31 cellular contexts compared by ENCODE assay signal in the genomic region with DNA sequence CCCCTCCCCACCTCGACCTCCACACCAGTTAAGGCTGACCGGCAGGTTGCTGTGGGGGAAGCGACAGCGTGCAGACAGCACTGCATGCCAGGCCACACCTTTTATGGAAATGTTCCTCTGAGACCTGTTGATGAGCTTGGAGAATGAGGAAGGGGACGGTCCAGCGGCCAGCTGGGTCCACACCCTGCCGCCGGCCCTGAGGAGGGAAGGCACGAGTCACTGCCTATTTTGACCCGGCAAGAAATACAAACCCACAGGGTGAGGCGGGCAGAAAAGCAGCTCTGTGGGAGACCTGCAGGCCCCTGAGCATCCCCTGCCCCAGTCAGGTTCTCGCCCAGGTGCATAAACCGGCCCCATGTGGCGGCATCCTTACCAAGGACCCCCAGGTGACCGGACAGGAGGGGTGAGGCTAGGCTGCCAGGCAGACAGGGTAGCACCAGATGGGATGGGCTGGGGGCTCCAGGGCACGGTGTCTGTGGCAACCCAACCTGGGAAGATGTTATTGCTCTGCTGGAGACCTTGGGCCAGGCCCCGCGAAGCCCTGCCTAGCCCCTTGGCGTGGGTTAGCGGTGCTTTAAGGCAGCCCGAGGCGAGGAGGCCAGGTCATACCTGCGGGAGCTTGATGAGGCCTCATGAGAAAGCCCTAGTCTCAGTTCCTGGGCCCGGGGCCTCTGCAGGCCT. TPM values are rescaled to one million over a fixed set of nuclear protein-coding genes. Genes with fewer than 3 reads are reported as not detected.
DNase-seq lines count a peak whose midpoint lies in the region; ATAC-seq, FAIRE-seq and TF ChIP-seq lines count a peak whose summit lies in the region.
"Had no signal": no experiment of that assay in that cellular context is flagged by ENCODE, and none has a peak within 500 bp of the region (broad histone marks: within the 10 kb centered on the region; RNA-seq: fewer than 3 reads in every experiment).

No MANE protein-coding gene starts in this region.

- H3K4me3 Mint-ChIP-seq in GM23338: peak overlapping the region; percentile 10; the same call in 1 of the 3 replicates
- no peak overlapping the region for H3K4me3 Mint-ChIP-seq in WTC11
- no peak overlapping the region for H3K4me3 Mint-ChIP-seq in activated T-helper 2 cell treated with anti-CD3 and anti-CD28 coated beads, Interferon-gamma antibody, Interleukin-2, Interleukin-4, amounts not matched to agents 10 μg/mL and 5 μg/mL and 100 μg/mL, durations not matched to agents 14 hours and 24 hours and 36 hours (ENCODE audit: low read depth)
- H3K4me3 Mint-ChIP-seq: activated CD8-positive, alpha-beta T cell treated with anti-CD3 and anti-CD28 coated beads, Interleukin-2, amount 10 ng/mL, durations not matched to agents 7 days and 5 days; activated naive CD8-positive, alpha-beta T cell; CD8-positive, alpha-beta T cell; nephron; stimulated activated naive CD8-positive, alpha-beta T cell treated with anti-CD3 and anti-CD28 coated beads, Interleukin-15, amount 100 ng/mL, for 72 hours; T-helper 17 cell had no signal

- DNase-seq in GM23338 (ENCODE audit: low spot score): peak; percentile 41
- DNase-seq in WTC11 (ENCODE audit: low spot score): peak; percentile 36
- peak; percentile 85 for DNase-seq in kidney
- peak in 1 of 2 donors; percentile 13 for DNase-seq in trophoblast cell
- DNase-seq in NCI-H2029 (lab: John Stamatoyannopoulos, UW): no peak
- no peak for DNase-seq in activated T-helper 2 cell treated with anti-CD3 and anti-CD28 coated beads, Interferon-gamma antibody, Interleukin-2, Interleukin-4, amounts not matched to agents 10 μg/mL and 5 μg/mL and 100 μg/mL, durations not matched to agents 14 hours and 24 hours and 36 hours (ENCODE audit: low spot score)
- DNase-seq: activated CD8-positive, alpha-beta T cell treated with anti-CD3 and anti-CD28 coated beads, Interleukin-2, amount 10 ng/mL, durations not matched to agents 7 days and 5 days; activated effector memory CD4-positive, alpha-beta T cell treated with Interleukin-2 at 50 U/mL for 16 hours; CD8-positive, alpha-beta T cell; DMS 273 treated with DMSO at 0.1 percent for 48 hours; EL; foreskin keratinocyte; lower lobe of right lung; mucosa of descending colon; NCI-H1417; NCI-H2081 treated with DMSO at 0.1 percent for 48 hours; NCI-H446; sigmoid colon; stimulated activated naive CD8-positive, alpha-beta T cell treated with anti-CD3 and anti-CD28 coated beads, Interleukin-15, amount 100 ng/mL, for 72 hours; T-helper 17 cell had no signal

- H3K14ac ChIP-seq in trophoblast cell (ENCODE audit: low read length): peak overlapping the region; percentile 26

- no peak for FAIRE-seq in kidney (lab: Jason Lieb, UNC)
- FAIRE-seq: A549, GM12892, islet of Langerhans had no signal

- H4K8ac ChIP-seq in trophoblast cell (ENCODE audit: low read depth, low read length): peak overlapping the region; percentile 0

- H3K79me1 ChIP-seq in trophoblast cell (ENCODE audit: low read length): peaks cover 14% of the 10 kb centered on the region

- no peak overlapping the region for H3K27ac Mint-ChIP-seq in GM23338
- peak overlapping the region; percentile 70 for H3K27ac Mint-ChIP-seq in WTC11
- no peak overlapping the region for H3K27ac Mint-ChIP-seq in activated T-helper 2 cell treated with anti-CD3 and anti-CD28 coated beads, Interferon-gamma antibody, Interleukin-2, Interleukin-4, amounts not matched to agents 10 μg/mL and 5 μg/mL and 100 μg/mL, durations not matched to agents 14 hours and 24 hours and 36 hours
- H3K27ac Mint-ChIP-seq: activated CD8-positive, alpha-beta T cell treated with anti-CD3 and anti-CD28 coated beads, Interleukin-2, amount 10 ng/mL, durations not matched to agents 7 days and 5 days; activated naive CD8-positive, alpha-beta T cell; CD8-positive, alpha-beta T cell; T-helper 17 cell had no signal

- H3K9me3 ChIP-seq in kidney (ENCODE audit: control insufficient read depth in 1 of 2, low read length in 2 of 2) (no peaks in the 10 kb centered on the region), trophoblast cell (ENCODE audit: insufficient read depth, low read depth, low read length) (no peaks in the 10 kb centered on the region)
- H3K9me3 ChIP-seq: A549, ascending aorta, esophagus muscularis mucosa, lower lobe of right lung, mucosa of descending colon, sigmoid colon had no signal

- H3K36me3 ChIP-seq in GM23338 (ENCODE audit: insufficient read depth): no peaks in the 10 kb centered on the region
- no peaks in the 10 kb centered on the region for H3K36me3 ChIP-seq in kidney (ENCODE audit: control insufficient read depth in 1 of 2, insufficient read depth in 2 of 2, low read length in 2 of 2)
- peaks cover 3 to 6% of the 10 kb centered on the region in 2 experiments for H3K36me3 ChIP-seq in trophoblast cell (ENCODE audit: control insufficient read depth in 1 of 2, insufficient read depth in 2 of 2, low read length in 2 of 2)

- H3K4ac ChIP-seq in trophoblast cell (ENCODE audit: low read depth, low read length): no peak overlapping the region

- no peaks in the 10 kb centered on the region for H3K27me3 ChIP-seq in GM23338 (ENCODE audit: insufficient read depth)
- H3K27me3 ChIP-seq in trophoblast cell (ENCODE audit: insufficient read depth, low read length): no peaks in the 10 kb centered on the region
- H3K27me3 ChIP-seq: ascending aorta, esophagus muscularis mucosa, foreskin keratinocyte, sigmoid colon had no signal

- POLR2A ChIA-PET in WTC11 (lab: Charles Lee): interaction anchor here (0.9 kb wide), 1 partner anchor 13 kb away, joined by 3 read pairs; a partner anchor contains a TSS

- peaks cover 3% of the 10 kb centered on the region; the same call in 1 of the 2 replicates for H3F3A ChIP-seq in GM23338 (replicated peaks; ENCODE audit: low read depth)

- H2AK5ac ChIP-seq in trophoblast cell (ENCODE audit: low read length): peak overlapping the region; percentile 44

- H3K79me2 ChIP-seq in GM23338 (replicated peaks; ENCODE audit: insufficient read depth) (no peaks in the 10 kb centered on the region), trophoblast cell (ENCODE audit: control insufficient read depth, insufficient read depth, low read length, poor library complexity) (peaks cover 2% of the 10 kb centered on the region)

- H2BK5ac ChIP-seq in trophoblast cell (ENCODE audit: low read depth, low read length, poor library complexity): peak overlapping the region; percentile 18

- peak overlapping the region; percentile 60 for H4K91ac ChIP-seq in trophoblast cell (ENCODE audit: low read depth, low read length)

- H3K4me2 ChIP-seq in GM23338 (peak overlapping the region; percentile 57), trophoblast cell (ENCODE audit: low read length) (peak overlapping the region; percentile 10)
- H3K4me2 ChIP-seq: A549, KMS-11 had no signal

- H3K9ac ChIP-seq in kidney (ENCODE audit: low read length in 2 of 2) (no peak overlapping the region), trophoblast cell (ENCODE audit: low read length) (no peak overlapping the region)
- H3K9ac ChIP-seq: KMS-11 had no signal

- intact Hi-C loops in kidney (cut with DNase I): no loop called here
- intact Hi-C loops in activated T-helper 2 cell treated with anti-CD3 and anti-CD28 coated beads, Interferon-gamma antibody, Interleukin-2, Interleukin-4, amounts not matched to agents 10 μg/mL and 5 μg/mL and 100 μg/mL, durations not matched to agents 14 hours and 24 hours and 36 hours (cut with micrococcal nuclease): no loop called here

- no peaks in the 10 kb centered on the region; the same call in 2 of the 3 replicates for H3K9me3 Mint-ChIP-seq in GM23338
- H3K9me3 Mint-ChIP-seq in WTC11: no peaks in the 10 kb centered on the region
- H3K9me3 Mint-ChIP-seq in activated T-helper 2 cell treated with anti-CD3 and anti-CD28 coated beads, Interferon-gamma antibody, Interleukin-2, Interleukin-4, amounts not matched to agents 10 μg/mL and 5 μg/mL and 100 μg/mL, durations not matched to agents 14 hours and 24 hours and 36 hours: no peaks in the 10 kb centered on the region
- H3K9me3 Mint-ChIP-seq: CD8-positive, alpha-beta T cell; nephron had no signal

- peak overlapping the region; percentile 27 for H2BK120ac ChIP-seq in trophoblast cell (ENCODE audit: insufficient read depth, low read length, poor library complexity)

- H3K9me2 ChIP-seq in GM23338 (ENCODE audit: insufficient read depth): no peaks in the 10 kb centered on the region

- H3K4me1 Mint-ChIP-seq in GM23338: peaks cover 17% of the 10 kb centered on the region
- H3K4me1 Mint-ChIP-seq in WTC11: peaks cover 26% of the 10 kb centered on the region
- no peaks in the 10 kb centered on the region for H3K4me1 Mint-ChIP-seq in activated T-helper 2 cell treated with anti-CD3 and anti-CD28 coated beads, Interferon-gamma antibody, Interleukin-2, Interleukin-4, amounts not matched to agents 10 μg/mL and 5 μg/mL and 100 μg/mL, durations not matched to agents 14 hours and 24 hours and 36 hours (ENCODE audit: low read depth)
- H3K4me1 Mint-ChIP-seq: nephron had no signal

- no peak overlapping the region for H3K4me3 ChIP-seq in GM23338
- no peak overlapping the region for H3K4me3 ChIP-seq in kidney (ENCODE audit: low read length in 2 of 2)
- H3K4me3 ChIP-seq in trophoblast cell (ENCODE audit: low read depth, low read length): no peak overlapping the region
- H3K4me3 ChIP-seq: A549, ascending aorta, coronary artery, esophagus muscularis mucosa, lower lobe of right lung, mucosa of descending colon, sigmoid colon had no signal

- no peak overlapping the region for H3K23ac ChIP-seq in trophoblast cell (ENCODE audit: low read length)

- peak overlapping the region; percentile 43 for H3K18ac ChIP-seq in trophoblast cell (ENCODE audit: low read length)

- peak; percentile 54 for ATAC-seq in GM23338
- peak; percentile 20 for ATAC-seq in WTC11
- ATAC-seq in GM21723 (IDR thresholded peaks at IDR 0.05; ENCODE audit: unreplicated experiment): no peak
- ATAC-seq in GM21528 (IDR thresholded peaks at IDR 0.05; ENCODE audit: low FRiP score, unreplicated experiment): no peak
- ATAC-seq: stimulated activated naive CD8-positive, alpha-beta T cell treated with anti-CD3 and anti-CD28 coated beads, Interleukin-15, amount 100 ng/mL, for 72 hours had no signal

- no peak for TF ChIP-seq CTCF in GM23338 (conservative IDR thresholded peaks at IDR 0.05; ENCODE audit: low read depth in 2 of 2)
- TF ChIP-seq CTCF in WTC11 (IDR thresholded peaks at IDR 0.05): no peak
- TF ChIP-seq CTCF in kidney (IDR thresholded peaks at IDR 0.05; ENCODE audit: borderline replicate concordance, extremely low read depth, insufficient read depth): no peak

- H3K27me3 Mint-ChIP-seq in GM23338 (ENCODE audit: insufficient read depth, low read depth, poor library complexity) (peaks cover 6% of the 10 kb centered on the region), WTC11 (ENCODE audit: low read depth) (no peaks in the 10 kb centered on the region; the same call in 1 of the 2 replicates)
- H3K27me3 Mint-ChIP-seq in activated T-helper 2 cell treated with anti-CD3 and anti-CD28 coated beads, Interferon-gamma antibody, Interleukin-2, Interleukin-4, amounts not matched to agents 10 μg/mL and 5 μg/mL and 100 μg/mL, durations not matched to agents 14 hours and 24 hours and 36 hours (ENCODE audit: low read depth): no peaks in the 10 kb centered on the region
- H3K27me3 Mint-ChIP-seq: activated naive CD8-positive, alpha-beta T cell; stimulated activated naive CD8-positive, alpha-beta T cell treated with anti-CD3 and anti-CD28 coated beads, Interleukin-15, amount 100 ng/mL, for 72 hours; T-helper 17 cell had no signal

- no peaks in the 10 kb centered on the region; the same call in 1 of the 2 replicates for H4K20me1 ChIP-seq in GM23338 (replicated peaks; ENCODE audit: insufficient read depth)

- H2AFZ ChIP-seq in GM23338 (peak overlapping the region; percentile 76; the same call in 1 of the 2 replicates), trophoblast cell (ENCODE audit: insufficient read depth, low read length, poor library complexity) (no peak overlapping the region)

- no CpG with 5 or more reads among the region's 24 CpGs for WGBS in trophoblast cell (ENCODE audit: extremely low coverage, insufficient coverage, insufficient read length)

- H3K27ac ChIP-seq in GM23338 (ENCODE audit: low read depth) (peak overlapping the region; percentile 62; the same call in 1 of the 2 replicates), kidney (ENCODE audit: low read depth in 2 of 2, low read length in 2 of 2) (no peak overlapping the region), trophoblast cell (ENCODE audit: low read depth, low read length) (peak overlapping the region; percentile 36)
- H3K27ac ChIP-seq: A549, ascending aorta, coronary artery, esophagus muscularis mucosa, foreskin keratinocyte, KMS-11, lower lobe of right lung, sigmoid colon had no signal

- CTCF ChIA-PET in WTC11 (lab: Charles Lee): interaction anchor here (0.6 to 2.5 kb wide), 30 partner anchors 9 to 272 kb away, joined by 3 to 19 read pairs (median 4); a partner anchor contains a TSS

- no peak overlapping the region for H2BK12ac ChIP-seq in trophoblast cell (ENCODE audit: low read length)

- H3K36me3 Mint-ChIP-seq in GM23338 (ENCODE audit: low read depth): no peaks in the 10 kb centered on the region; the same call in 2 of the 3 replicates
- no peaks in the 10 kb centered on the region for H3K36me3 Mint-ChIP-seq in WTC11
- H3K36me3 Mint-ChIP-seq in activated T-helper 2 cell treated with anti-CD3 and anti-CD28 coated beads, Interferon-gamma antibody, Interleukin-2, Interleukin-4, amounts not matched to agents 10 μg/mL and 5 μg/mL and 100 μg/mL, durations not matched to agents 14 hours and 24 hours and 36 hours (ENCODE audit: low read depth): no peaks in the 10 kb centered on the region
- H3K36me3 Mint-ChIP-seq: activated naive CD8-positive, alpha-beta T cell; CD8-positive, alpha-beta T cell had no signal

- no peak overlapping the region for H4K12ac ChIP-seq in trophoblast cell (ENCODE audit: low read depth, low read length)

- H3K4me1 ChIP-seq in GM23338 (ENCODE audit: insufficient read depth) (peaks cover 10% of the 10 kb centered on the region), kidney (ENCODE audit: control insufficient read depth in 1 of 2, insufficient read depth in 1 of 2, low read depth in 1 of 2, low read length in 2 of 2) (peaks cover 11 to 14% of the 10 kb centered on the region in 2 donors), trophoblast cell (ENCODE audit: control insufficient read depth in 1 of 2, insufficient read depth in 2 of 2, low read length in 2 of 2) (peaks cover 43 to 44% of the 10 kb centered on the region in 2 experiments)
- H3K4me1 ChIP-seq: A549, ascending aorta, foreskin keratinocyte, lower lobe of right lung had no signal

RNA-seq across cellular contexts. Expression of a gene that starts 12.7 kb away (rescaled TPM):
- total RNA-seq in GM23338 (2014; rRNA removed; shearing (Covaris generic)): 8.1 and 8.7 TPM in 2 replicates
- 2.1 TPM in 2 replicates for polyA plus RNA-seq in GM23338 (2016; fragmentation: Nextera tagmentation; extraction: Ambion mirVana)
- 10.1 to 11.2 TPM (median 11.1 TPM) in 3 replicates for total RNA-seq in WTC11 (2021)
- total RNA-seq in kidney: 14.2 TPM
- 5.0 TPM for polyA plus RNA-seq in kidney (ENCODE audit: insufficient read depth, low read depth, low replicate concordance)
- polyA plus RNA-seq in trophoblast cell (2013): 30.2 and 32.0 TPM in 2 replicates
- total RNA-seq in activated T-helper 2 cell treated with anti-CD3 and anti-CD28 coated beads, Interferon-gamma antibody, Interleukin-2, Interleukin-4, amounts not matched to agents 10 μg/mL and 5 μg/mL and 100 μg/mL, durations not matched to agents 14 hours and 24 hours and 36 hours: 1.4 and 1.6 TPM in 2 replicates

RNA-seq across cellular contexts. Expression of a gene that starts 26.6 kb away (rescaled TPM):
- total RNA-seq in GM23338 (2014; rRNA removed; shearing (Covaris generic)): 38.5 and 40.0 TPM in 2 replicates
- polyA plus RNA-seq in GM23338 (2016; fragmentation: Nextera tagmentation; extraction: Ambion mirVana): 84.8 and 90.2 TPM in 2 replicates
- total RNA-seq in WTC11 (2021): 32.9 to 37.0 TPM (median 33.9 TPM) in 3 replicates
- 17.4 TPM for total RNA-seq in kidney
- polyA plus RNA-seq in kidney (ENCODE audit: insufficient read depth, low read depth, low replicate concordance): 34.2 TPM
- 41.4 and 42.5 TPM in 2 replicates for polyA plus RNA-seq in trophoblast cell (2013)
- total RNA-seq in activated T-helper 2 cell treated with anti-CD3 and anti-CD28 coated beads, Interferon-gamma antibody, Interleukin-2, Interleukin-4, amounts not matched to agents 10 μg/mL and 5 μg/mL and 100 μg/mL, durations not matched to agents 14 hours and 24 hours and 36 hours: 27.1 and 30.5 TPM in 2 replicates

RNA-seq across cellular contexts. Expression of a gene that starts 44.0 kb away (rescaled TPM):
- total RNA-seq in GM23338 (2014; rRNA removed; shearing (Covaris generic)): 30.6 and 31.7 TPM in 2 replicates
- polyA plus RNA-seq in GM23338 (2016; fragmentation: Nextera tagmentation; extraction: Ambion mirVana) (28.4 and 28.5 TPM in 2 replicates), kidney (ENCODE audit: insufficient read depth, low read depth, low replicate concordance) (40.1 TPM)
- total RNA-seq in WTC11 (2021) (33.7 to 39.7 TPM (median 35.3 TPM) in 3 replicates), kidney (44.0 TPM)
- 23.0 and 23.8 TPM in 2 replicates for polyA plus RNA-seq in trophoblast cell (2013)
- 149 and 157 TPM in 2 replicates for total RNA-seq in activated T-helper 2 cell treated with anti-CD3 and anti-CD28 coated beads, Interferon-gamma antibody, Interleukin-2, Interleukin-4, amounts not matched to agents 10 μg/mL and 5 μg/mL and 100 μg/mL, durations not matched to agents 14 hours and 24 hours and 36 hours

Comparison
In these comparisons a context has a peak if more than half of its experiments do, and no peak if none do; other contexts are left out.
1. ATAC-seq: peak in GM23338 (single experiment) and WTC11 (single experiment); none in GM21723 (single experiment) and GM21528 (single experiment).
2. DNase-seq: peak in GM23338 (single experiment), WTC11 (single experiment) and kidney (single experiment); none in NCI-H2029 (single experiment) and activated T-helper 2 cell treated with anti-CD3 and anti-CD28 coated beads, Interferon-gamma antibody, Interleukin-2, Interleukin-4, amounts not matched to agents 10 μg/mL and 5 μg/mL and 100 μg/mL, durations not matched to agents 14 hours and 24 hours and 36 hours (single experiment).
3. H3K27ac ChIP-seq: peak in GM23338 (single experiment) and trophoblast cell (single experiment); none in kidney (0 of 2).